In the genomic region with DNA sequence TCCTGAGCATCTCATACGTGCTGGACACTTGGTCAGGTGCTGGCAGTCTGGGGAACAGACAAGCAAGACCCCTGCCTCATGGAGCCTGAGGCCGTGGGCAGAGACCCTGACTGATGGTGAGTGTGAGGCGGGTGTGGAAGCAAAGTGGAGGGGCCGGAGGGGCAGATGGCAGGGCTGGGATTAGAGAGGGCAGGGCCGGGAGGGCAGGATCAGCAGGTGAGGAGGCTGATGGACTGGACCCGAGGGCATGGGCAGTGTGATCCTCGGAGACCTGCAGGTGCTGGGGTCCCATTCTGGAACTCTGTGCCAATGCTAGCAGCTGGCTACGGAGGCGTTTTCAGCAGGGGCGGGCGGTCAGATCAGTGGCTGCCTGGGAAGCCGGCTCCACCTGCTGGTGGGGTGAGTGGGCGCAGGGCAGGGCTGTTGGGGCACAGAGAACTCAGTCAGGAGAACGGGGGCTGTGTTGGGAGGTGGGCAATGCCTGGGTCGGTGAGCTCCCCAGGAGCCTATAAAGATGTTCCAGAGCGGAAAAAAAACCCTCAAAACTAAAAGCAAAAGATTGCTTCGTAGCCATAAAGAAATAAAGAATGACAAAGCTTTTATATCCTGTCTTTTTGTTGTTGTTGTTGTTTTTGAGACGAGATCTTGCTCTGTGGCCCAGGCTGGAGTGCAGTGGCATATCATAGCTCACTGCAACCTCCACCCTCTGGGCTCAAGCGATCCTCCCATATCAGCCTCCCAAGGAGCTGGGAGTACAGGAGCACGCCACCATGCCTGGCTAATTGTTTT, we compare ENCODE assay signal across 8 cellular contexts. TPM values are rescaled to one million over a fixed set of nuclear protein-coding genes. Genes with fewer than 3 reads are reported as not detected.
DNase-seq lines count a peak whose midpoint lies in the region; ATAC-seq and TF ChIP-seq lines count a peak whose summit lies in the region.

No MANE protein-coding gene starts in this region.

- DNase-seq in A172 (ENCODE audit: low spot score) (peak; percentile 27), Peyer's patch (peak in 2 of 3 donors; percentile 72 to 82), fibroblast of mammary gland (ENCODE audit: low read depth) (no peak), suprapubic skin (ENCODE audit: low spot score in 2 of 2) (no peak), SW 1271 (lab: John Stamatoyannopoulos, UW) (no peak), DMS79 (lab: John Stamatoyannopoulos, UW) (no peak)

- H3K9me3 ChIP-seq in Peyer's patch (no peaks in the 10 kb centered on the region), suprapubic skin (no peaks in the 10 kb centered on the region)

- TF ChIP-seq CTCF in GM12873 (IDR thresholded peaks at IDR 0.05; ENCODE audit: insufficient read depth, low read depth, low read length, missing control alignments) (peak; percentile 74), Peyer's patch (IDR thresholded peaks at IDR 0.05) (peak; percentile 51 to 64 (median 56)), fibroblast of mammary gland (conservative IDR thresholded peaks at IDR 0.05; ENCODE audit: control insufficient read depth, insufficient read depth, low read depth, low read length) (peak; percentile 30), suprapubic skin (IDR thresholded peaks at IDR 0.05) (peak; percentile 5 to 26)

- no peak for ATAC-seq in GM21390 (IDR thresholded peaks at IDR 0.05; ENCODE audit: unreplicated experiment)

- peak overlapping the region in 1 of 4 donors; percentile 84 for H3K27ac ChIP-seq in Peyer's patch
- no peak overlapping the region for H3K27ac ChIP-seq in suprapubic skin

- 65% methylated on average over 20 of the region's 20 CpGs for WGBS in suprapubic skin

- TF ChIP-seq POLR2A in Peyer's patch (IDR thresholded peaks at IDR 0.05) (no peak), suprapubic skin (IDR thresholded peaks at IDR 0.05) (no peak)

- TF ChIP-seq EP300 in suprapubic skin (IDR thresholded peaks at IDR 0.05) = no peak

- H3K36me3 ChIP-seq in Peyer's patch (no peaks in the 10 kb centered on the region), suprapubic skin (no peaks in the 10 kb centered on the region)

- peaks cover 0 to 18% (median 4%) of the 10 kb centered on the region in 4 donors for H3K4me1 ChIP-seq in Peyer's patch
- no peaks in the 10 kb centered on the region for H3K4me1 ChIP-seq in suprapubic skin

- H3K4me3 ChIP-seq in Peyer's patch (no peak overlapping the region), fibroblast of mammary gland (ENCODE audit: control insufficient read depth, low read depth, low read length) (no peak overlapping the region), suprapubic skin (no peak overlapping the region)

- H3K27me3 ChIP-seq in Peyer's patch (no peaks in the 10 kb centered on the region), suprapubic skin (peaks cover 9% of the 10 kb centered on the region)

RNA-seq across cellular contexts. Expression of a gene that starts 8.9 kb away (rescaled TPM):
- 10.9 and 11.1 TPM in 2 replicates for total RNA-seq in A172 (2014; rRNA removed; shearing (Covaris generic))
- total RNA-seq in Peyer's patch = 1 to 10 TPM in 2 of 4 donors, not detected in 2; 2.5 to 6.6 TPM
- total RNA-seq in suprapubic skin = 10 to 100 TPM; 11.0 to 13.0 (median 11.4) TPM

RNA-seq across cellular contexts. Expression of a gene that starts 39.5 kb away (rescaled TPM):
- 65.9 and 68.5 TPM in 2 replicates for total RNA-seq in A172 (2014; rRNA removed; shearing (Covaris generic))
- total RNA-seq in Peyer's patch = 10 to 100 TPM; 37.2 to 38.9 (median 38.5) TPM
- total RNA-seq in suprapubic skin = 10 to 100 TPM; 20.4 to 39.5 (median 23.9) TPM

RNA-seq across cellular contexts. Expression of a gene that starts 39.7 kb away (rescaled TPM):
- total RNA-seq in A172 (2014; rRNA removed; shearing (Covaris generic)) = 784 and 875 TPM in 2 replicates
- 100 to 1,000 TPM; 377 to 758 (median 713) TPM for total RNA-seq in Peyer's patch
- total RNA-seq in suprapubic skin = 100 to 1,000 TPM; 369 to 505 (median 459) TPM

Comparison
In these comparisons a context has a peak if more than half of its experiments do, and no peak if none do; other contexts are left out.
1. DNase-seq: peak in A172 (single experiment) and Peyer's patch (2 of 3); none in fibroblast of mammary gland (single experiment), suprapubic skin (0 of 2), SW 1271 (0 of 2) and DMS79 (single experiment).
2. CTCF ChIP-seq: peak in every context shown above with its lines; median percentile 74 in GM12873; 56 in Peyer's patch; 30 in fibroblast of mammary gland; 16 in suprapubic skin.